In genomic region chr10:5861269-5862031, GRCh38 we compare ENCODE assay signal across 1 cellular context.
TF ChIP-seq lines count a peak whose summit lies in the region.

No MANE protein-coding gene starts in this region.

TF ChIP-seq in HepG2, 621 proteins besides CTCF, POLR2A, EP300 and RAD21 (continued from another document and continues in another):
- TF ChIP-seq THAP7 (CRISPR knock-in tag; IDR thresholded peaks at IDR 0.05), result no peak
- TF ChIP-seq PRDM10 (CRISPR knock-in tag; IDR thresholded peaks at IDR 0.05; ENCODE audit: low read depth), result peak; percentile 86; the same call in 1 of the 2 replicates
- TF ChIP-seq HES4 (CRISPR knock-in tag; IDR thresholded peaks at IDR 0.05; ENCODE audit: borderline replicate concordance), result no peak
- TF ChIP-seq ZNF619 (CRISPR knock-in tag; IDR thresholded peaks at IDR 0.05), result no peak
- no peak for TF ChIP-seq DMTF1 (CRISPR knock-in tag; IDR thresholded peaks at IDR 0.05)
- TF ChIP-seq FUBP1 (CRISPR knock-in tag; IDR thresholded peaks at IDR 0.05; ENCODE audit: borderline replicate concordance), result no peak
- 0 out of 2 replicates have a peak, but pooled peaks have one; percentile 37 for TF ChIP-seq JUN (CRISPR knock-in tag; IDR thresholded peaks at IDR 0.05)
- TF ChIP-seq STAT6 (CRISPR knock-in tag; IDR thresholded peaks at IDR 0.05; ENCODE audit: borderline replicate concordance), result no peak
- no peak for TF ChIP-seq NFKBIZ (CRISPR knock-in tag; IDR thresholded peaks at IDR 0.05)
- no peak for TF ChIP-seq ARNT (IDR thresholded peaks at IDR 0.05)
- TF ChIP-seq CBX1 (IDR thresholded peaks at IDR 0.05; ENCODE audit: low read depth), result no peak
- TF ChIP-seq ZNF510 (CRISPR knock-in tag; IDR thresholded peaks at IDR 0.05; ENCODE audit: low read depth), result no peak
- no peak for TF ChIP-seq SMAD9 (CRISPR knock-in tag; IDR thresholded peaks at IDR 0.05)
- TF ChIP-seq ATF1 (CRISPR knock-in tag; IDR thresholded peaks at IDR 0.05), result 0 out of 2 replicates have a peak, but pooled peaks have one; percentile 25
- TF ChIP-seq MAFF (IDR thresholded peaks at IDR 0.05; ENCODE audit: low read depth, low read length), result no peak
- TF ChIP-seq JDP2 (CRISPR knock-in tag; IDR thresholded peaks at IDR 0.05; ENCODE audit: borderline replicate concordance), result no peak
- TF ChIP-seq ZNF639 (CRISPR knock-in tag; conservative IDR thresholded peaks at IDR 0.05), result no peak
- TF ChIP-seq ZGPAT (CRISPR knock-in tag; IDR thresholded peaks at IDR 0.05), result peak; percentile 53
- no peak for TF ChIP-seq ZNF598 (CRISPR knock-in tag; IDR thresholded peaks at IDR 0.05; ENCODE audit: borderline replicate concordance)
- no peak for TF ChIP-seq ZSCAN21 (CRISPR knock-in tag; IDR thresholded peaks at IDR 0.05; ENCODE audit: borderline replicate concordance)
- TF ChIP-seq ZNF710 (CRISPR knock-in tag; IDR thresholded peaks at IDR 0.05; ENCODE audit: borderline replicate concordance), result no peak
- TF ChIP-seq ZNF597 (CRISPR knock-in tag; IDR thresholded peaks at IDR 0.05), result no peak
- no peak for TF ChIP-seq SOX6 (IDR thresholded peaks at IDR 0.05)
- TF ChIP-seq SOX6 (CRISPR knock-in tag; IDR thresholded peaks at IDR 0.05), result peak; percentile 9; the same call in 1 of the 2 replicates
- TF ChIP-seq ZNF263 (CRISPR knock-in tag; IDR thresholded peaks at IDR 0.05), result no peak
- TF ChIP-seq ARID3A (IDR thresholded peaks at IDR 0.05; ENCODE audit: low read depth, low read length), result no peak; the same call in 1 of the 2 replicates
- peak; percentile 26; the same call in 1 of the 2 replicates for TF ChIP-seq ZNF136 (CRISPR knock-in tag; IDR thresholded peaks at IDR 0.05; ENCODE audit: low read depth)
- no peak for TF ChIP-seq ZNF878 (CRISPR knock-in tag; IDR thresholded peaks at IDR 0.05)
- 0 out of 2 replicates have a peak, but pooled peaks have one; percentile 14 for TF ChIP-seq SIX4 (CRISPR knock-in tag; IDR thresholded peaks at IDR 0.05)
- TF ChIP-seq SRSF4 (IDR thresholded peaks at IDR 0.05; ENCODE audit: low read depth, low read length, poor library complexity, severe bottlenecking), result no peak
- TF ChIP-seq KDM1A (CRISPR knock-in tag; IDR thresholded peaks at IDR 0.05), result no peak
- TF ChIP-seq ZNF335 (CRISPR knock-in tag; IDR thresholded peaks at IDR 0.05), result no peak
- no peak for TF ChIP-seq FOXO4 (CRISPR knock-in tag; conservative IDR thresholded peaks at IDR 0.05)
- no peak for TF ChIP-seq TMF1 (CRISPR knock-in tag; IDR thresholded peaks at IDR 0.05; ENCODE audit: low read depth)
- no peak for TF ChIP-seq PHF5A (CRISPR knock-in tag; IDR thresholded peaks at IDR 0.05; ENCODE audit: low read depth, unreplicated experiment)
- TF ChIP-seq KAT2B (IDR thresholded peaks at IDR 0.05; ENCODE audit: borderline replicate concordance, low read depth, low read length), result no peak
